ENCODE assay signal across 10 cellular contexts in the genomic region with DNA sequence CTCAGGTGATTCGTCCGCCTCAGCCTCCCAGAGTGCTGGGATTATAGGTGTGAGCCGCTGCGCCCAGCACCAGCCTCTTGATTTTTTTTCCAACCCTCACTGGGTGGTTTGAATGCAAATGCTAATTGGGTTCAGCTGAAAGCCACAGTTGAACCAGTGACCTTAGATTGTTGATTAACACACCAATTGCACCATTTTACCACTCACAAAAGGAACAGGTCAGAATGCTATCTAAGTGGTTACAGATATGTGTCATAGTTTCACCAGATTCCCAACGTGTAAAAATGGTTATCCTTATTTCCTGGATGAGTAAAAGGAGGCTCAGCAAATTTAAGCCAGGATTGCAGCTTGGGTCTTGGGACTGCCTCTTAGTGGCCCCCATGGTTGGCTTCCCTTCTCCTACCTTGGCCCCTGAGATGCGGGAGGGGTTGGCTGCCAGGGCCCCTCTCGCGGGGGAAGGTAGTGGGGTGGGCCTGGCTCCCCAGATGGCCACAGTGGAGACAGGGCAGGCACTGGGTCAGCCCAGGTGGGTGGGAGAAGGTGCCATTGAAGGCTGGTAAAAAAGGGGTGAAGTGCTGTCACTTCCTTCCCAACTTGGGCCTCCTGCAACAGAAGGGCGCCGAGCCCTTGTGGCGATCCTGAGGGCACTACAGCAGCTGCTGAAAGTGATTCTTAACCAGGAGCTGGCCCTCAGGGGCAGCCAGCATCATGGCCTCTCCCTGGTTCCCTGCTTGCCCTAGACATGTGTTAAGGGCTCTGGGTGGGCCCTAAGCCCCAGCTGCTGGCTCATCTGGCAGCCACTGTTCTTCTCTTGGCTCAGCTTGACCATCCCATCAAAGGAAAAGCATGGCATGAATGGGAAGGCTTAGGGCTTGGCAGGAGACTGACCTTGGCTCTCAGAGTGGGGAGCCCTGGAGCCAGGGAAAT.
A peak's percentile ranks its signal among the peaks of the same experiment; 100 is the strongest.
DNase-seq lines count a peak whose midpoint lies in the region; ATAC-seq and TF ChIP-seq lines count a peak whose summit lies in the region.
"Had no signal": no experiment of that assay in that cellular context is flagged by ENCODE, and none has a peak within 500 bp of the region (broad histone marks: within the 10 kb centered on the region; RNA-seq: fewer than 3 reads in every experiment).

No MANE protein-coding gene starts in this region.

- no peak overlapping the region for H3K4me3 Mint-ChIP-seq in activated T-helper 17 cell treated with anti-CD3 and anti-CD28 coated beads, Interleukin-2, amount 50 U/mL, for 72 hours
- H3K4me3 Mint-ChIP-seq: activated CD8-positive, alpha-beta T cell treated with anti-CD3 and anti-CD28 coated beads, Interleukin-2, amount 10 ng/mL, durations not matched to agents 7 days and 5 days had no signal

- ATAC-seq in HG03354 (IDR thresholded peaks at IDR 0.05; ENCODE audit: poor library complexity, severe bottlenecking, unreplicated experiment): peak; percentile 52
- ATAC-seq in activated T-helper 17 cell treated with anti-CD3 and anti-CD28 coated beads, Interleukin-2, amount 50 U/mL, for 72 hours (replicated peaks): peak; percentile 34
- ATAC-seq in GM18505 (IDR thresholded peaks at IDR 0.05; ENCODE audit: unreplicated experiment): no peak
- ATAC-seq: activated CD8-positive, alpha-beta T cell treated with anti-CD3 and anti-CD28 coated beads, Interleukin-2, amount 10 ng/mL, durations not matched to agents 7 days and 5 days had no signal

- H3K36me3 Mint-ChIP-seq in activated T-helper 17 cell treated with anti-CD3 and anti-CD28 coated beads, Interleukin-2, amount 50 U/mL, for 72 hours (ENCODE audit: low read depth): no peaks in the 10 kb centered on the region

- no peak for TF ChIP-seq POLR2A in GM18505 (IDR thresholded peaks at IDR 0.05; ENCODE audit: borderline replicate concordance, extremely low read depth, insufficient read depth, insufficient read length)

- H3K27me3 Mint-ChIP-seq in activated T-helper 17 cell treated with anti-CD3 and anti-CD28 coated beads, Interleukin-2, amount 50 U/mL, for 72 hours: peaks cover 4% of the 10 kb centered on the region

- H3K4me1 Mint-ChIP-seq in activated T-helper 17 cell treated with anti-CD3 and anti-CD28 coated beads, Interleukin-2, amount 50 U/mL, for 72 hours: peaks cover 3% of the 10 kb centered on the region

- H3K9me3 Mint-ChIP-seq in activated T-helper 17 cell treated with anti-CD3 and anti-CD28 coated beads, Interleukin-2, amount 50 U/mL, for 72 hours: no peaks in the 10 kb centered on the region

- in situ Hi-C loops in ACHN (cut with HindIII; ENCODE audit: low pct_ligation_motif_present, low pct_unique_long_range_greater_than_20kb, low sequenced_read_pairs): no loop called here

- peak; percentile 56 for DNase-seq in ACHN
- DNase-seq in kidney tubule cell (ENCODE audit: low spot score): peak; percentile 97
- no peak for DNase-seq in NCI-H2227 (lab: John Stamatoyannopoulos, UW; ENCODE audit: unreplicated experiment)
- DNase-seq in NCI-H748 treated with DMSO at 0.1 percent for 48 hours (lab: John Stamatoyannopoulos, UW): no peak
- no peak for DNase-seq in NCI-H510A (lab: John Stamatoyannopoulos, UW)
- DNase-seq: activated CD8-positive, alpha-beta T cell treated with anti-CD3 and anti-CD28 coated beads, Interleukin-2, amount 10 ng/mL, durations not matched to agents 7 days and 5 days; NCI-H1105 treated with DMSO at 0.1 percent for 48 hours had no signal

- no peak overlapping the region for H3K27ac Mint-ChIP-seq in activated T-helper 17 cell treated with anti-CD3 and anti-CD28 coated beads, Interleukin-2, amount 50 U/mL, for 72 hours
- H3K27ac Mint-ChIP-seq: activated CD8-positive, alpha-beta T cell treated with anti-CD3 and anti-CD28 coated beads, Interleukin-2, amount 10 ng/mL, durations not matched to agents 7 days and 5 days had no signal

Comparison
In these comparisons a context has a peak if more than half of its experiments do, and no peak if none do; other contexts are left out.
1. DNase-seq: peak in ACHN (single experiment) and kidney tubule cell (single experiment); none in NCI-H2227 (single experiment), NCI-H748 treated with DMSO at 0.1 percent for 48 hours (single experiment) and NCI-H510A (single experiment).